Comparison of ENCODE assay signal across 8 cellular contexts in genomic region chr9:3528466-3528865, GRCh38. TPM values are rescaled to one million over a fixed set of nuclear protein-coding genes. Genes with fewer than 3 reads are reported as not detected.
DNase-seq lines count a peak whose midpoint lies in the region; ATAC-seq, FAIRE-seq and TF ChIP-seq lines count a peak whose summit lies in the region.

No MANE protein-coding gene starts in this region.

- FAIRE-seq in GM12892 (lab: Jason Lieb, UNC) = peak; percentile 84

- H3K27me3 Mint-ChIP-seq in neural crest cell (ENCODE audit: low read depth) = no peaks in the 10 kb centered on the region
- H3K27me3 Mint-ChIP-seq in HFFc6 (ENCODE audit: insufficient read depth) = peaks cover 4% of the 10 kb centered on the region

- H3K36me3 Mint-ChIP-seq in neural crest cell (ENCODE audit: low read depth) (peaks cover 6% of the 10 kb centered on the region), HFFc6 (ENCODE audit: low read depth) (peaks cover 24% of the 10 kb centered on the region; the same call in 1 of the 2 replicates)

- peaks cover 42% of the 10 kb centered on the region for H3K4me1 Mint-ChIP-seq in neural crest cell
- H3K4me1 Mint-ChIP-seq in HFFc6 (ENCODE audit: low read depth) = peaks cover 34% of the 10 kb centered on the region

- no peak for ATAC-seq in HG02870 (IDR thresholded peaks at IDR 0.05; ENCODE audit: unreplicated experiment)
- no peak for ATAC-seq in GM21381 (IDR thresholded peaks at IDR 0.05; ENCODE audit: unreplicated experiment)

- peak overlapping the region; percentile 96 for H3K4me3 Mint-ChIP-seq in neural crest cell
- no peak overlapping the region; the same call in 1 of the 2 replicates for H3K4me3 Mint-ChIP-seq in HFFc6

- TF ChIP-seq CTCF in neural crest cell (conservative IDR thresholded peaks at IDR 0.05) = no peak
- TF ChIP-seq CTCF in HFFc6 (IDR thresholded peaks at IDR 0.05) = no peak

- H3K9me3 Mint-ChIP-seq in neural crest cell (no peaks in the 10 kb centered on the region), HFFc6 (no peaks in the 10 kb centered on the region)

- DNase-seq in GM12892 (ENCODE audit: insufficient read length) (no peak), NCI-H748 treated with DMSO at 0.1 percent for 48 hours (lab: John Stamatoyannopoulos, UW) (peak; percentile 79), activated T-cell treated with anti-CD3 and anti-CD28 coated beads for 48 hours (ENCODE audit: low read depth) (peak; percentile 36), neural crest cell (ENCODE audit: low read depth, low spot score) (no peak), HT-29 (ENCODE audit: low spot score) (no peak), HFFc6 (no peak)

- H3K27ac Mint-ChIP-seq in neural crest cell (ENCODE audit: unreplicated experiment) (no peak overlapping the region), HFFc6 (no peak overlapping the region)

- TF ChIP-seq POLR2A in GM12892 (IDR thresholded peaks at IDR 0.05; ENCODE audit: low read depth, low read length) = peak; percentile 68; the same call in 1 of the 2 replicates

RNA-seq across cellular contexts. Expression of gene RFX3, which starts 2.7 kb away (rescaled TPM):
- polyA plus RNA-seq in GM12892 (2012; ENCODE audit: missing spikeins) = 7.2 TPM
- 43.6 and 46.9 TPM in 2 replicates for total RNA-seq in neural crest cell
- 3.4 and 4.6 TPM in 2 replicates for total RNA-seq in HT-29 (2014; rRNA removed; shearing (Covaris generic))
- 1 to 10 TPM; 2.8 to 4.2 (median 3.5) TPM for total RNA-seq in HFFc6 (2021; fragmentation: NEBNext Ultra II Directional; extraction: Animal tissue kit (Norgen Biotek cat#: 25700))

Comparison
In these comparisons a context has a peak if more than half of its experiments do, and no peak if none do; other contexts are left out.
1. DNase-seq: peak in NCI-H748 treated with DMSO at 0.1 percent for 48 hours (single experiment) and activated T-cell treated with anti-CD3 and anti-CD28 coated beads for 48 hours (single experiment); none in GM12892 (single experiment), neural crest cell (single experiment), HT-29 (single experiment) and HFFc6 (single experiment).